In the genomic region with DNA sequence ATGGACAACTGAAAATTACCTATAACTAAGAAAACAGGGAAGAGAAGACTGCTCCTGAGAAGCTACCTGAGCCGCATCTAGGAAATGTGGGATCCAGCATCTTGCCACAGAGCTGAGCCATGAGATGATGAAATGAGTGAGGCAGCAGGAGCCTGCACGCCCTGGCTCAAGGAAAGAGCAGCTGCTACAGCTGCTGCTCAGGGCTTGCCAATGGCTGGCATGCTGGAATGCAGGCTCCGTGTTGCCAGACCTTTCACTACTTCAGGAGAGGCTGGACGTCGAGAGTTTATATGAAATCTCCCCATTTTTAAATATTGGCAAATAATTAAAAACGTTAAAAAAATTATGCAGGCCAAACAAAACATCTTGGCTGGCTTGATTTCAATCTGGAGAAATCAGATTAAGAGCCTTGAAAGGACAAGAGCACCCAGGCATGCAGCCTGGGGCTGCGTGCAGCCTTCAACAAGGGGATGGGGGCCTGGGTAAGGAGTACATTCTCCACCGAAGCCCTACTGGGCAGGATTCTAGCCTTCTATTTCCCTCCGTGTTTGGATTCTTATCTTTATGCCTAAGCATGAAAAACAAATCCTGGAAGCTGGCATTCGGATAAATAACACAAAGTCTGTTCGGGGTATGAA, we compare ENCODE assay signal across 15 cellular contexts.
DNase-seq lines count a peak whose midpoint lies in the region; ATAC-seq, FAIRE-seq and TF ChIP-seq lines count a peak whose summit lies in the region.
"Had no signal": no experiment of that assay in that cellular context is flagged by ENCODE, and none has a peak within 500 bp of the region (broad histone marks: within the 10 kb centered on the region; RNA-seq: fewer than 3 reads in every experiment).

No MANE protein-coding gene starts in this region.

- ATAC-seq in activated CD4-positive, alpha-beta T cell treated with anti-CD3 and anti-CD28 coated beads for 36 hours, result no peak
- ATAC-seq in GM21717 (IDR thresholded peaks at IDR 0.05; ENCODE audit: unreplicated experiment), result no peak

- H3K27ac Mint-ChIP-seq in activated CD4-positive, alpha-beta T cell treated with anti-CD3 and anti-CD28 coated beads for 36 hours, result no peak overlapping the region
- H3K27ac Mint-ChIP-seq: activated T-helper 2 cell treated with anti-CD3 and anti-CD28 coated beads, Interferon-gamma antibody, Interleukin-2, Interleukin-4, amounts not matched to agents 10 μg/mL and 5 μg/mL and 100 μg/mL, durations not matched to agents 14 hours and 24 hours and 36 hours; memory B cell had no signal

- in situ Hi-C loops in ACHN (cut with HindIII; ENCODE audit: low pct_ligation_motif_present, low pct_unique_long_range_greater_than_20kb, low sequenced_read_pairs), result no loop called here

- POLR2A ChIA-PET in activated CD4-positive, alpha-beta T cell treated with anti-CD3 and anti-CD28 coated beads for 36 hours (lab: Charles Lee), result no interaction called here

- TF ChIP-seq CTCF in right atrium auricular region (IDR thresholded peaks at IDR 0.05) (no peak), D721Med (IDR thresholded peaks at IDR 0.05; ENCODE audit: insufficient read depth, missing control alignments) (no peak)

- peaks cover 0 to 25% of the 10 kb centered on the region in 2 donors for H3K4me1 ChIP-seq in right atrium auricular region

- DNase-seq in GM03348 (ENCODE audit: low spot score) (peak; percentile 56), cerebellar cortex (ENCODE audit: low spot score) (peak; percentile 60), right atrium auricular region (ENCODE audit: low spot score) (no peak), renal cortical epithelial cell (ENCODE audit: low read depth) (peak; percentile 59), ACHN (no peak), D721Med (ENCODE audit: insufficient read length, low spot score) (no peak)
- no peak for DNase-seq in activated CD4-positive, alpha-beta T cell treated with anti-CD3 and anti-CD28 coated beads for 36 hours
- DNase-seq: glutamatergic neuron, NCI-H1436 treated with DMSO at 0.1 percent for 48 hours, NCI-H748 treated with DMSO at 0.1 percent for 48 hours had no signal

- intact Hi-C loops in activated CD4-positive, alpha-beta T cell treated with anti-CD3 and anti-CD28 coated beads for 36 hours (cut with DNase I, micrococcal nuclease), result no loop called here

- H3K27me3 Mint-ChIP-seq in activated CD4-positive, alpha-beta T cell treated with anti-CD3 and anti-CD28 coated beads for 36 hours, result no peaks in the 10 kb centered on the region
- H3K27me3 Mint-ChIP-seq: memory B cell had no signal

- no peaks in the 10 kb centered on the region for H3K9me3 Mint-ChIP-seq in activated CD4-positive, alpha-beta T cell treated with anti-CD3 and anti-CD28 coated beads for 36 hours (ENCODE audit: low read depth)
- H3K9me3 Mint-ChIP-seq: activated T-helper 2 cell treated with anti-CD3 and anti-CD28 coated beads, Interferon-gamma antibody, Interleukin-2, Interleukin-4, amounts not matched to agents 10 μg/mL and 5 μg/mL and 100 μg/mL, durations not matched to agents 14 hours and 24 hours and 36 hours; memory B cell had no signal

- H3K27me3 ChIP-seq in right atrium auricular region, result no peaks in the 10 kb centered on the region
- H3K27me3 ChIP-seq: BLaER1 treated with 17β-estradiol and CSF1 and Interleukin-3, amounts not matched to agents 10 nM and 100 nM had no signal

- peak overlapping the region; percentile 62 to 71 for H3K27ac ChIP-seq in right atrium auricular region
- H3K27ac ChIP-seq: BLaER1 treated with 17β-estradiol and CSF1 and Interleukin-3, amounts not matched to agents 10 nM and 100 nM had no signal

- peaks cover 24% of the 10 kb centered on the region for H3K4me1 Mint-ChIP-seq in activated CD4-positive, alpha-beta T cell treated with anti-CD3 and anti-CD28 coated beads for 36 hours

- no peaks in the 10 kb centered on the region for H3K9me3 ChIP-seq in right atrium auricular region
- H3K9me3 ChIP-seq: BLaER1 treated with 17β-estradiol and CSF1 and Interleukin-3, amounts not matched to agents 10 nM and 100 nM had no signal

- CTCF ChIA-PET in activated CD4-positive, alpha-beta T cell treated with anti-CD3 and anti-CD28 coated beads for 36 hours (lab: Charles Lee), result interaction anchor here (0.6 to 1.5 kb wide), 3 partner anchors 24 to 230 kb away, joined by 3 read pairs; no protein-coding TSS in a partner anchor

- H3K36me3 Mint-ChIP-seq in activated CD4-positive, alpha-beta T cell treated with anti-CD3 and anti-CD28 coated beads for 36 hours (ENCODE audit: low read depth), result no peaks in the 10 kb centered on the region

- no peaks in the 10 kb centered on the region for H3K36me3 ChIP-seq in right atrium auricular region
- H3K36me3 ChIP-seq: BLaER1 treated with 17β-estradiol and CSF1 and Interleukin-3, amounts not matched to agents 10 nM and 100 nM had no signal

- FAIRE-seq in D721Med (lab: Jason Lieb, UNC), result no peak

- no peak overlapping the region for H3K4me3 Mint-ChIP-seq in activated CD4-positive, alpha-beta T cell treated with anti-CD3 and anti-CD28 coated beads for 36 hours
- H3K4me3 Mint-ChIP-seq: memory B cell had no signal

- H3K4me3 ChIP-seq in right atrium auricular region, result no peak overlapping the region
- H3K4me3 ChIP-seq: BLaER1 treated with 17β-estradiol and CSF1 and Interleukin-3, amounts not matched to agents 10 nM and 100 nM; skin epidermis had no signal

Comparison
In these comparisons a context has a peak if more than half of its experiments do, and no peak if none do; other contexts are left out.
1. DNase-seq: peak in GM03348 (single experiment), cerebellar cortex (single experiment) and renal cortical epithelial cell (single experiment); none in right atrium auricular region (single experiment), ACHN (single experiment), D721Med (single experiment) and activated CD4-positive, alpha-beta T cell treated with anti-CD3 and anti-CD28 coated beads for 36 hours (single experiment).